1 cellular context compared by ENCODE assay signal in genomic region chr22:21915624-21916308, GRCh38.
TF ChIP-seq lines count a peak whose summit lies in the region.

No MANE protein-coding gene starts in this region.

TF ChIP-seq in K562, 482 proteins besides CTCF, POLR2A, EP300 and RAD21 (continued from another document and continues in another):
- TF ChIP-seq RREB1 (CRISPR knock-in tag; IDR thresholded peaks at IDR 0.05) (peak; percentile 15; the same call in 1 of the 2 replicates), NCOA1 (IDR thresholded peaks at IDR 0.05; ENCODE audit: low read depth) (no peak), KDM5B (IDR thresholded peaks at IDR 0.05; ENCODE audit: insufficient replicate concordance, low read depth, low read length) (peak; percentile 28), TEAD1 (CRISPR knock-in tag; IDR thresholded peaks at IDR 0.05) (no peak; a peak in 1 of 4 replicates), USF2 (CRISPR knock-in tag; IDR thresholded peaks at IDR 0.05) (0 out of 2 replicates have a peak, but pooled peaks have one; percentile 5), NCOR1 (IDR thresholded peaks at IDR 0.05) (no peak), USF1 (CRISPR knock-in tag; IDR thresholded peaks at IDR 0.05) (peak; percentile 47; the same call in 1 of the 2 replicates), DPF2 (IDR thresholded peaks at IDR 0.05) (no peak), PHB (CRISPR knock-in tag; IDR thresholded peaks at IDR 0.05) (peak; percentile 90), HMGXB4 (CRISPR knock-in tag; IDR thresholded peaks at IDR 0.05) (0 out of 2 replicates have a peak, but pooled peaks have one; percentile 56), U2AF2 (optimal IDR thresholded peaks at IDR 0.05; ENCODE audit: low read depth, low read length) (no peak), GATAD2A (IDR thresholded peaks at IDR 0.05) (no peak), DDX20 (tag; IDR thresholded peaks at IDR 0.05; ENCODE audit: low read depth) (no peak), CBFB (CRISPR knock-in tag; IDR thresholded peaks at IDR 0.05) (peak; percentile 71; the same call in 1 of the 2 replicates), CHD4 (IDR thresholded peaks at IDR 0.05; ENCODE audit: insufficient read depth, insufficient replicate concordance, low read depth, low read length, poor library complexity, severe bottlenecking) (no peak), CBX3 (IDR thresholded peaks at IDR 0.05; ENCODE audit: borderline replicate concordance in 1 of 2, low read length in 2 of 2) (peak in 1 of 2 experiments; percentile 59; a peak in 1 of 3 replicates), HOMEZ (CRISPR knock-in tag; IDR thresholded peaks at IDR 0.05) (no peak), RERE (CRISPR knock-in tag; IDR thresholded peaks at IDR 0.05; ENCODE audit: borderline replicate concordance) (no peak), ZBTB12 (CRISPR knock-in tag; IDR thresholded peaks at IDR 0.05) (no peak), THRAP3 (IDR thresholded peaks at IDR 0.05; ENCODE audit: borderline replicate concordance) (no peak), ARID1B (IDR thresholded peaks at IDR 0.05) (no peak), ZNF639 (CRISPR knock-in tag; conservative IDR thresholded peaks at IDR 0.05 in 1 of 2, IDR thresholded peaks at IDR 0.05 in 1 of 2) (0 out of 4 replicates have a peak, but pooled peaks of 1 of the 2 experiments have one; percentile 90), RUNX1 (IDR thresholded peaks at IDR 0.05; ENCODE audit: low read depth) (0 out of 2 replicates have a peak, but pooled peaks have one; percentile 22), PHF21A (IDR thresholded peaks at IDR 0.05; ENCODE audit: borderline replicate concordance, low read depth) (0 out of 2 replicates have a peak, but pooled peaks have one; percentile 4), ZNF75A (CRISPR knock-in tag; IDR thresholded peaks at IDR 0.05) (no peak), POLR2G (IDR thresholded peaks at IDR 0.05; ENCODE audit: low read depth, low read length) (no peak), KLF13 (tag; IDR thresholded peaks at IDR 0.05; ENCODE audit: borderline replicate concordance, low read depth) (peak; percentile 35; the same call in 1 of the 2 replicates), RBBP5 (IDR thresholded peaks at IDR 0.05; ENCODE audit: borderline replicate concordance, insufficient read depth, low read length, poor library complexity, severe bottlenecking) (peak; percentile 25), ZC3H11A (IDR thresholded peaks at IDR 0.05; ENCODE audit: low read depth, low read length) (no peak), DEAF1 (CRISPR knock-in tag; IDR thresholded peaks at IDR 0.05) (no peak), LARP7 (IDR thresholded peaks at IDR 0.05) (no peak), TGIF2 (CRISPR knock-in tag; IDR thresholded peaks at IDR 0.05) (no peak), ZNF699 (CRISPR knock-in tag; IDR thresholded peaks at IDR 0.05; ENCODE audit: insufficient replicate concordance) (no peak), BRF1 (IDR thresholded peaks at IDR 0.05; ENCODE audit: borderline replicate concordance, extremely low read depth, insufficient read length) (no peak), RFX5 (IDR thresholded peaks at IDR 0.05; ENCODE audit: low read depth, low read length) (no peak), E2F5 (CRISPR knock-in tag; IDR thresholded peaks at IDR 0.05) (no peak), ZNF282 (CRISPR knock-in tag; IDR thresholded peaks at IDR 0.05) (no peak), CREM (IDR thresholded peaks at IDR 0.05; ENCODE audit: low read depth) (no peak)
